ENCODE assay signal across 34 cellular contexts in the genomic region with DNA sequence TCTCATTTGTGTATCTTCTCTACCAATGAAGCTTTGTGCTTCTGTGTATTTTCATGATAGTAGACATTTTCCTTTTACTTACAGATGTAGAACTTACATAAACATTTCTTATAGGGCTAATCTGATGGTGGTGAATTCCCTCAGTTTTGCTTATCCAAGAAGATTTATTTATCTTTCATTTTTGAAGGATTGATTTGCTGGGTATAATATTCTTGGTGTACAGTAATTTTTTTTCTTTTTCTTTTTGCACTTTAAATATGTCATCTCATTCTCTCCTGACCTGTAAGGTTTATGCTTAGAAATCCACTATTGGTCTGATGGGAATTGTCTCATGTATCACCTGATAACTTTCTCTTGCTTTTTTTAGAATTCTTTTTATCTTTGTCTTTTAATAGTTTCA.
"Had no signal": no experiment of that assay in that cellular context is flagged by ENCODE, and none has a peak within 500 bp of the region (broad histone marks: within the 10 kb centered on the region; RNA-seq: fewer than 3 reads in every experiment).

No MANE protein-coding gene starts in this region.

- DNase-seq: Karpas-422, Kasumi-1, MG63, MM.1S, MV-4-11, NCI-H1048, NCI-H1092, NCI-H1092 treated with DMSO at 0.1 percent for 48 hours, NCI-H1105, NCI-H1105 treated with DMSO at 0.1 percent for 48 hours, NCI-H1417, NCI-H1417 treated with DMSO at 0.1 percent for 48 hours, NCI-H1436, NCI-H1436 treated with DMSO at 0.1 percent for 48 hours, NCI-H146, NCI-H1694, NCI-H1694 treated with DMSO at 0.1 percent for 48 hours, NCI-H187, NCI-H187 treated with DMSO at 0.1 percent for 48 hours, NCI-H1930, NCI-H2029, NCI-H2029 treated with DMSO at 0.1 percent for 48 hours, NCI-H2081, NCI-H2081 treated with DMSO at 0.1 percent for 48 hours, NCI-H2107, NCI-H2171, NCI-H2171 treated with DMSO at 0.1 percent for 48 hours, NCI-H2227 treated with DMSO at 0.1 percent for 48 hours, NCI-H226, NCI-H345, NCI-H446, NCI-H446 treated with DMSO at 0.1 percent for 48 hours, NCI-H510A, NCI-H510A treated with DMSO at 0.1 percent for 48 hours had no signal

- H3K36me3 ChIP-seq: MG63 had no signal

- H3K4me3 ChIP-seq: MG63 had no signal
